13 cellular contexts compared by ENCODE assay signal in genomic region chr2:130169163-130169562, GRCh38. TPM values are rescaled to one million over a fixed set of nuclear protein-coding genes. Genes with fewer than 3 reads are reported as not detected.
"Had no signal": no experiment of that assay in that cellular context is flagged by ENCODE, and none has a peak within 500 bp of the region (broad histone marks: within the 10 kb centered on the region; RNA-seq: fewer than 3 reads in every experiment).

No MANE protein-coding gene starts in this region.

RNA-seq across cellular contexts. Expression of gene TUBA3E, which starts 29.1 kb away (rescaled TPM):
- total RNA-seq: activated naive CD8-positive, alpha-beta T cell treated with anti-CD3 and anti-CD28 coated beads for 36 hours; epithelial cell of proximal tubule; gastrocnemius medialis; lung; mononuclear cell; osteocyte; posterior vena cava; SK-MEL-5; spleen; subcutaneous adipose tissue; T-cell; thoracic aorta had no signal
- polyA plus RNA-seq: lung had no signal

RNA-seq across cellular contexts. Expression of gene POTEF, which starts 40.1 kb away (rescaled TPM):
- total RNA-seq: activated naive CD8-positive, alpha-beta T cell treated with anti-CD3 and anti-CD28 coated beads for 36 hours; epithelial cell of proximal tubule; gastrocnemius medialis; left ventricle myocardium inferior; mononuclear cell; posterior vena cava; SK-MEL-5; spleen; subcutaneous adipose tissue; T-cell; thoracic aorta had no signal
- polyA plus RNA-seq: spleen had no signal
